In genomic region chr17:19062718-19063325, GRCh38 we compare ENCODE assay signal across 10 cellular contexts. TPM values are rescaled to one million over a fixed set of nuclear protein-coding genes. Genes with fewer than 3 reads are reported as not detected.
DNase-seq lines count a peak whose midpoint lies in the region; ATAC-seq, FAIRE-seq and TF ChIP-seq lines count a peak whose summit lies in the region.
"Not testable (repeated sequence)": the region's sequence is repeated elsewhere in the genome, so short reads cannot be mapped to it uniquely, and the experiment has no call there.
"Had no signal": no experiment of that assay in that cellular context is flagged by ENCODE, and none has a peak within 500 bp of the region (broad histone marks: within the 10 kb centered on the region; RNA-seq: fewer than 3 reads in every experiment).

No MANE protein-coding gene starts in this region.

- POLR2A ChIA-PET in PC-3 (lab: Charles Lee; ENCODE audit: unreplicated experiment); K562 (lab: Yijun Ruan, JAX): not testable (repeated sequence)

- WGBS in K562 (ENCODE audit: insufficient coverage, low coverage, missing lambda C conversion rate), result no CpG with 5 or more reads among the region's 20 CpGs
- WGBS in upper lobe of left lung, 2 donors, result no CpG with 5 or more reads among the region's 20 CpGs

- H3K9me3 Mint-ChIP-seq in GM23338, result not testable (repeated sequence)

- CTCF ChIA-PET in PC-3 (lab: Charles Lee); K562 (lab: Yijun Ruan, JAX; ENCODE audit: low intra/inter-chr PET ratio): not testable (repeated sequence)

- not testable (repeated sequence) for H3K9me1 ChIP-seq in K562 (ENCODE audit: control insufficient read depth, insufficient read depth, low read length)

- ATAC-seq in GM18511 (IDR thresholded peaks at IDR 0.05; ENCODE audit: unreplicated experiment), result peak; percentile 71
- ATAC-seq in GM19452 (IDR thresholded peaks at IDR 0.05; ENCODE audit: unreplicated experiment), result peak; percentile 62
- ATAC-seq in GM23338, result peak; percentile 82
- ATAC-seq in HG03108 (IDR thresholded peaks at IDR 0.05; ENCODE audit: unreplicated experiment), result peak; percentile 59
- ATAC-seq in PC-3, result peak; percentile 77
- ATAC-seq in K562, result peak; percentile 96
- ATAC-seq in lower lobe of right lung, result peak; percentile 87 to 97
- peak; percentile 78 to 92 for ATAC-seq in upper lobe of left lung (ENCODE audit: low FRiP score in 2 of 2)

- H3K4me1 Mint-ChIP-seq in GM23338, result not testable (repeated sequence)

- not testable (repeated sequence) for FAIRE-seq in K562 (lab: Jason Lieb, UNC)

- not testable (repeated sequence) for H4K20me1 ChIP-seq in GM23338 (replicated peaks; ENCODE audit: insufficient read depth); PC-3 (ENCODE audit: low read length); K562 (replicated peaks; ENCODE audit: control insufficient read depth, insufficient read depth, low read length)

- H3K4me3 Mint-ChIP-seq in GM23338, result not testable (repeated sequence)

- TF ChIP-seq EP300 in K562 (IDR thresholded peaks at IDR 0.05; ENCODE audit: low read length); upper lobe of left lung (IDR thresholded peaks at IDR 0.05): not testable (repeated sequence)

- H3K27ac ChIP-seq in GM23338 (ENCODE audit: low read depth); PC-3 (ENCODE audit: low read length); K562 (ENCODE audit: extremely low read depth, low read depth, low read length); lower lobe of right lung; upper lobe of left lung: not testable (repeated sequence)

- not testable (repeated sequence) for H3K9me3 ChIP-seq in PC-3 (ENCODE audit: low read length); K562 (replicated peaks; ENCODE audit: control insufficient read depth, insufficient read depth, low read depth, low read length); lower lobe of right lung; upper lobe of left lung

- in situ Hi-C loops in K562 (cut with MboI), result not testable (repeated sequence)

- H3K27ac Mint-ChIP-seq in GM23338, result not testable (repeated sequence)

- not testable (repeated sequence) for H3K36me3 Mint-ChIP-seq in GM23338 (ENCODE audit: low read depth)

- not testable (repeated sequence) for TF ChIP-seq POLR2A in K562 (conservative IDR thresholded peaks at IDR 0.05); upper lobe of left lung (IDR thresholded peaks at IDR 0.05)

- H3K9ac ChIP-seq in PC-3 (ENCODE audit: low read length); K562 (ENCODE audit: insufficient read depth in 1 of 2, low read depth in 2 of 2, low read length in 2 of 2): not testable (repeated sequence)

- intact Hi-C loops in PC-3 (cut with micrococcal nuclease); K562 (cut with micrococcal nuclease); lower lobe of right lung (cut with DNase I): not testable (repeated sequence)

- H3K4me2 ChIP-seq in GM23338; PC-3 (ENCODE audit: low read length); K562 (ENCODE audit: insufficient read depth, low read length): not testable (repeated sequence)

- not testable (repeated sequence) for BruUV-seq in PC-3 (replicated peaks; lab: Mats Ljungman, UMichigan); K562 (replicated peaks; lab: Mats Ljungman, UMichigan)

- not testable (repeated sequence) for H3K36me3 ChIP-seq in GM23338 (ENCODE audit: insufficient read depth); PC-3 (ENCODE audit: low read depth, low read length); K562 (ENCODE audit: control insufficient read depth, insufficient read depth, low read length); lower lobe of right lung; upper lobe of left lung

- not testable (repeated sequence) for H3K27me3 Mint-ChIP-seq in GM23338 (ENCODE audit: insufficient read depth, low read depth, poor library complexity)

- not testable (repeated sequence) for H3K4me1 ChIP-seq in GM23338 (ENCODE audit: insufficient read depth); PC-3 (ENCODE audit: insufficient read depth, low read length); K562 (replicated peaks in 1 of 2; ENCODE audit: control insufficient read depth in 2 of 2, insufficient read depth in 2 of 2, low read length in 2 of 2); lower lobe of right lung; upper lobe of left lung

- H3K27me3 ChIP-seq in GM23338 (ENCODE audit: insufficient read depth); PC-3 (ENCODE audit: low read length); K562 (ENCODE audit: control insufficient read depth in 2 of 2, insufficient read depth in 2 of 2, low read length in 2 of 2); lower lobe of right lung (ENCODE audit: low read depth); upper lobe of left lung: not testable (repeated sequence)

- not testable (repeated sequence) for TF ChIP-seq RAD21 in K562 (CRISPR knock-in tag; conservative IDR thresholded peaks at IDR 0.05 in 1 of 2, IDR thresholded peaks at IDR 0.05 in 1 of 2)

- not testable (repeated sequence) for H3K4me3 ChIP-seq in GM23338; PC-3 (ENCODE audit: low read length); K562; lower lobe of right lung; upper lobe of left lung

- H3K79me2 ChIP-seq in GM23338 (replicated peaks; ENCODE audit: insufficient read depth); PC-3 (ENCODE audit: low read length); K562 (ENCODE audit: control insufficient read depth, insufficient read depth, low read length): not testable (repeated sequence)

- H2AFZ ChIP-seq in GM23338; PC-3 (ENCODE audit: low read length); K562 (ENCODE audit: low read depth, low read length): not testable (repeated sequence)

- not testable (repeated sequence) for TF ChIP-seq CTCF in GM23338 (conservative IDR thresholded peaks at IDR 0.05; ENCODE audit: low read depth in 2 of 2); PC-3 (conservative IDR thresholded peaks at IDR 0.05; ENCODE audit: low read depth, low read length); K562 (IDR thresholded peaks at IDR 0.05 in 2 of 3, conservative IDR thresholded peaks at IDR 0.05 in 1 of 3; ENCODE audit: insufficient read depth in 2 of 3, low read depth in 1 of 3, low read length in 3 of 3); lower lobe of right lung (IDR thresholded peaks at IDR 0.05); upper lobe of left lung (IDR thresholded peaks at IDR 0.05)

- H3F3A ChIP-seq in GM23338 (replicated peaks; ENCODE audit: low read depth); PC-3 (ENCODE audit: low read length, unreplicated experiment): not testable (repeated sequence)

- H3K9me2 ChIP-seq in GM23338 (ENCODE audit: insufficient read depth); PC-3 (replicated peaks; ENCODE audit: low read length): not testable (repeated sequence)

- not testable (repeated sequence) for DNase-seq in GM23338 (ENCODE audit: low spot score); PC-3; K562 (ENCODE audit: extremely low read depth in 1 of 4, low spot score in 3 of 4); lower lobe of right lung; upper lobe of left lung

RNA-seq across cellular contexts. Expression of gene GRAP, which starts 16.1 kb away (rescaled TPM):
- 0.24 and 0.27 TPM in 2 replicates for total RNA-seq in GM23338 (2014; rRNA removed; shearing (Covaris generic))
- polyA plus RNA-seq in GM23338 (2016; fragmentation: Nextera tagmentation; extraction: Ambion mirVana), result 0.47 TPM in 1 of 2 replicates, not detected in the other
- total RNA-seq in PC-3 (2014; rRNA removed), result not detected in 2 replicates
- not detected in 2 replicates for total RNA-seq in K562 (2011; cell fraction: chromatin; rRNA removed; ENCODE audit: low replicate concordance)
- 0.17 and 0.79 TPM in 2 replicates for total RNA-seq in K562 (2011; cell fraction: nucleolus; rRNA removed)
- not detected in 2 replicates for total RNA-seq in K562 (2011; cell fraction: nucleoplasm; rRNA removed)
- not detected in 2 replicates for total RNA-seq in K562 (2014; rRNA removed)
- total RNA-seq in K562 (2014; rRNA removed; fragmentation: Illumina TruSeq; extraction: Trizol), result not detected in 2 replicates
- total RNA-seq in K562 (2015; rRNA removed; fragmentation: Illumina TruSeq; extraction: Trizol), result 0.11 TPM in 1 of 2 replicates, not detected in the other
- 0.07 and 0.27 TPM in 2 replicates for total RNA-seq in K562 (2021)
- 0.05 and 0.07 TPM in 2 replicates for polyA plus RNA-seq in K562 (2011; rRNA removed)
- polyA plus RNA-seq in K562 (2011; cell fraction: cytosol; rRNA removed), result 0.04 and 0.07 TPM in 2 replicates
- polyA plus RNA-seq in K562 (2011; cell fraction: nucleus; rRNA removed), result 0.37 TPM in 1 of 2 replicates, not detected in the other
- polyA plus RNA-seq in K562 (2012), result 0.29 TPM in 1 of 2 replicates, not detected in the other
- not detected in 2 replicates for polyA plus RNA-seq in K562 (2014; fragmentation: Illumina TruSeq; extraction: Trizol)
- not detected for polyA plus RNA-seq in K562 (2014; fragmentation: Nextera tagmentation; extraction: Ambion mirVana)
- polyA plus RNA-seq in K562 (2014; rRNA removed), result 0.41 TPM in 1 of 2 replicates, not detected in the other
- polyA minus RNA-seq in K562 (2011; rRNA and poly(A)+ RNA removed), result not detected in 2 replicates
- not detected in 2 replicates for polyA minus RNA-seq in K562 (2011; cell fraction: cytosol; rRNA and poly(A)+ RNA removed)
- 0.27 TPM in 1 of 2 replicates, not detected in the other for polyA minus RNA-seq in K562 (2011; cell fraction: nucleus; rRNA and poly(A)+ RNA removed)
- 8.5 TPM for total RNA-seq in lower lobe of right lung
- total RNA-seq in upper lobe of left lung, result 10 to 100 TPM in 1 of 6 donors, 1 to 10 TPM in 5; 3.1 to 11.3 (median 4.8) TPM
- total RNA-seq: LHCN-M2, RPMI7951 had no signal

RNA-seq across cellular contexts. Expression of gene FAM83G, which starts 58.3 kb away (rescaled TPM):
- 44.5 and 46.6 TPM in 2 replicates for total RNA-seq in GM23338 (2014; rRNA removed; shearing (Covaris generic))
- polyA plus RNA-seq in GM23338 (2016; fragmentation: Nextera tagmentation; extraction: Ambion mirVana) (7.6 and 8.5 TPM in 2 replicates), K562 (2011; rRNA removed) (3.4 and 4.2 TPM in 2 replicates), K562 (2014; fragmentation: Illumina TruSeq; extraction: Trizol) (4.8 and 6.5 TPM in 2 replicates), K562 (2014; fragmentation: Nextera tagmentation; extraction: Ambion mirVana) (under 1 TPM in 1 of 2 experiments, not detected in 1; 0.04 TPM), K562 (2014; rRNA removed) (5.5 and 5.7 TPM in 2 replicates)
- total RNA-seq in PC-3 (2014; rRNA removed) (0.26 and 4.7 TPM in 2 replicates), K562 (2014; rRNA removed) (7.6 and 12.9 TPM in 2 replicates), K562 (2014; rRNA removed; fragmentation: Illumina TruSeq; extraction: Trizol) (1.9 and 2.3 TPM in 2 replicates), K562 (2015; rRNA removed; fragmentation: Illumina TruSeq; extraction: Trizol) (4.2 and 5.6 TPM in 2 replicates), K562 (2021) (9.1 and 10.3 TPM in 2 replicates), lower lobe of right lung (5.8 TPM), upper lobe of left lung (10 to 100 TPM in 4 of 6 donors, 1 to 10 TPM in 2; 3.1 to 17.2 (median 11.2) TPM)
- 8.8 and 26.9 TPM in 2 replicates for total RNA-seq in K562 (2011; cell fraction: chromatin; rRNA removed; ENCODE audit: low replicate concordance)
- 22.8 and 25.7 TPM in 2 replicates for total RNA-seq in K562 (2011; cell fraction: nucleolus; rRNA removed)
- 11.5 and 13.5 TPM in 2 replicates for total RNA-seq in K562 (2011; cell fraction: nucleoplasm; rRNA removed)
- polyA plus RNA-seq in K562 (2011; cell fraction: cytosol; rRNA removed), result 3.5 and 6.6 TPM in 2 replicates
- 9.7 and 20.5 TPM in 2 replicates for polyA plus RNA-seq in K562 (2011; cell fraction: nucleus; rRNA removed)
- polyA plus RNA-seq in K562 (2012), result 4.2 and 5.3 TPM in 2 replicates
- 3.2 and 4.8 TPM in 2 replicates for polyA minus RNA-seq in K562 (2011; rRNA and poly(A)+ RNA removed)
- polyA minus RNA-seq in K562 (2011; cell fraction: cytosol; rRNA and poly(A)+ RNA removed), result 5.2 and 5.4 TPM in 2 replicates
- polyA minus RNA-seq in K562 (2011; cell fraction: nucleus; rRNA and poly(A)+ RNA removed), result 7.1 and 7.9 TPM in 2 replicates
